ENCODE assay signal across 1 cellular context in the genomic region with DNA sequence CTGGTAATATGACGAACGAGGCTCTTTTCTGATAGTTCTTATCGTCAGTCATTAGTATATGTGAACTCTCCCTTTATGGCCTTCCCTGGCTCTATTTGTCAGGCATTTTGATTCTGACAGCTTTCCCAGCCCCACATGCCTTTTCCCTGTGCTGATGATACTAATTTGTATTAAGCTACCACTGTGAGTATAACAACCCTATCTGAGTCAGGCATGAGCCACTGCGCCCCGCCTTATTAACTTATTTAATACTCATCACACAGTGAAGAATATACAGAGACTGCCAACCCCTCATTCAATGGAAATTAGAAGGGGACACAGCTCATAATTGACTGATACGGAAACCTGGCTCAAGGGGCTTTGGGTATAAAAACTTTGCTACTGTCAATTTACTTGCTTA.
TF ChIP-seq lines count a peak whose summit lies in the region.

No MANE protein-coding gene starts in this region.

TF ChIP-seq in GM23338, 12 proteins besides CTCF, POLR2A, EP300 and RAD21 (continued from another document):
- TF ChIP-seq, protein P1, sequence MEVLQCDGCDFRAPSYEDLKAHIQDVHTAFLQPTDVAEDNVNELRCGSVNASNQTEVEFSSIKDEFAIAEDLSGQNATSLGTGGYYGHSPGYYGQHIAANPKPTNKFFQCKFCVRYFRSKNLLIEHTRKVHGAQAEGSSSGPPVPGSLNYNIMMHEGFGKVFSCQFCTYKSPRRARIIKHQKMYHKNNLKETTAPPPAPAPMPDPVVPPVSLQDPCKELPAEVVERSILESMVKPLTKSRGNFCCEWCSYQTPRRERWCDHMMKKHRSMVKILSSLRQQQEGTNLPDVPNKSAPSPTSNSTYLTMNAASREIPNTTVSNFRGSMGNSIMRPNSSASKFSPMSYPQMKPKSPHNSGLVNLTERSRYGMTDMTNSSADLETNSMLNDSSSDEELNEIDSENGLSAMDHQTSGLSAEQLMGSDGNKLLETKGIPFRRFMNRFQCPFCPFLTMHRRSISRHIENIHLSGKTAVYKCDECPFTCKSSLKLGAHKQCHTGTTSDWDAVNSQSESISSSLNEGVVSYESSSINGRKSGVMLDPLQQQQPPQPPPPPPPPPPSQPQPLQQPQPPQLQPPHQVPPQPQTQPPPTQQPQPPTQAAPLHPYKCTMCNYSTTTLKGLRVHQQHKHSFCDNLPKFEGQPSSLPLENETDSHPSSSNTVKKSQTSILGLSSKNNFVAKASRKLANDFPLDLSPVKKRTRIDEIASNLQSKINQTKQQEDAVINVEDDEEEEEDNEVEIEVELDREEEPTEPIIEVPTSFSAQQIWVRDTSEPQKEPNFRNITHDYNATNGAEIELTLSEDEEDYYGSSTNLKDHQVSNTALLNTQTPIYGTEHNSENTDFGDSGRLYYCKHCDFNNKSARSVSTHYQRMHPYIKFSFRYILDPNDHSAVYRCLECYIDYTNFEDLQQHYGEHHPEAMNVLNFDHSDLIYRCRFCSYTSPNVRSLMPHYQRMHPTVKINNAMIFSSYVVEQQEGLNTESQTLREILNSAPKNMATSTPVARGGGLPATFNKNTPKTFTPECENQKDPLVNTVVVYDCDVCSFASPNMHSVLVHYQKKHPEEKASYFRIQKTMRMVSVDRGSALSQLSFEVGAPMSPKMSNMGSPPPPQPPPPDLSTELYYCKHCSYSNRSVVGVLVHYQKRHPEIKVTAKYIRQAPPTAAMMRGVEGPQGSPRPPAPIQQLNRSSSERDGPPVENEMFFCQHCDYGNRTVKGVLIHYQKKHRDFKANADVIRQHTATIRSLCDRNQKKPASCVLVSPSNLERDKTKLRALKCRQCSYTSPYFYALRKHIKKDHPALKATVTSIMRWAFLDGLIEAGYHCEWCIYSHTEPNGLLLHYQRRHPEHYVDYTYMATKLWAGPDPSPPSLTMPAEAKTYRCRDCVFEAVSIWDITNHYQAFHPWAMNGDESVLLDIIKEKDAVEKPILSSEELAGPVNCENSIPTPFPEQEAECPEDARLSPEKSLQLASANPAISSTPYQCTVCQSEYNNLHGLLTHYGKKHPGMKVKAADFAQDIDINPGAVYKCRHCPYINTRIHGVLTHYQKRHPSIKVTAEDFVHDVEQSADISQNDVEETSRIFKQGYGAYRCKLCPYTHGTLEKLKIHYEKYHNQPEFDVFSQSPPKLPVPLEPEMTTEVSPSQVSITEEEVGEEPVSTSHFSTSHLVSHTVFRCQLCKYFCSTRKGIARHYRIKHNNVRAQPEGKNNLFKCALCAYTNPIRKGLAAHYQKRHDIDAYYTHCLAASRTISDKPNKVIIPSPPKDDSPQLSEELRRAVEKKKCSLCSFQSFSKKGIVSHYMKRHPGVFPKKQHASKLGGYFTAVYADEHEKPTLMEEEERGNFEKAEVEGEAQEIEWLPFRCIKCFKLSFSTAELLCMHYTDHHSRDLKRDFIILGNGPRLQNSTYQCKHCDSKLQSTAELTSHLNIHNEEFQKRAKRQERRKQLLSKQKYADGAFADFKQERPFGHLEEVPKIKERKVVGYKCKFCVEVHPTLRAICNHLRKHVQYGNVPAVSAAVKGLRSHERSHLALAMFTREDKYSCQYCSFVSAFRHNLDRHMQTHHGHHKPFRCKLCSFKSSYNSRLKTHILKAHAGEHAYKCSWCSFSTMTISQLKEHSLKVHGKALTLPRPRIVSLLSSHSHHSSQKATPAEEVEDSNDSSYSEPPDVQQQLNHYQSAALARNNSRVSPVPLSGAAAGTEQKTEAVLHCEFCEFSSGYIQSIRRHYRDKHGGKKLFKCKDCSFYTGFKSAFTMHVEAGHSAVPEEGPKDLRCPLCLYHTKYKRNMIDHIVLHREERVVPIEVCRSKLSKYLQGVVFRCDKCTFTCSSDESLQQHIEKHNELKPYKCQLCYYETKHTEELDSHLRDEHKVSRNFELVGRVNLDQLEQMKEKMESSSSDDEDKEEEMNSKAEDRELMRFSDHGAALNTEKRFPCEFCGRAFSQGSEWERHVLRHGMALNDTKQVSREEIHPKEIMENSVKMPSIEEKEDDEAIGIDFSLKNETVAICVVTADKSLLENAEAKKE (CRISPR knock-in tag; IDR thresholded peaks at IDR 0.05), result no peak
- TF ChIP-seq, protein P2, sequence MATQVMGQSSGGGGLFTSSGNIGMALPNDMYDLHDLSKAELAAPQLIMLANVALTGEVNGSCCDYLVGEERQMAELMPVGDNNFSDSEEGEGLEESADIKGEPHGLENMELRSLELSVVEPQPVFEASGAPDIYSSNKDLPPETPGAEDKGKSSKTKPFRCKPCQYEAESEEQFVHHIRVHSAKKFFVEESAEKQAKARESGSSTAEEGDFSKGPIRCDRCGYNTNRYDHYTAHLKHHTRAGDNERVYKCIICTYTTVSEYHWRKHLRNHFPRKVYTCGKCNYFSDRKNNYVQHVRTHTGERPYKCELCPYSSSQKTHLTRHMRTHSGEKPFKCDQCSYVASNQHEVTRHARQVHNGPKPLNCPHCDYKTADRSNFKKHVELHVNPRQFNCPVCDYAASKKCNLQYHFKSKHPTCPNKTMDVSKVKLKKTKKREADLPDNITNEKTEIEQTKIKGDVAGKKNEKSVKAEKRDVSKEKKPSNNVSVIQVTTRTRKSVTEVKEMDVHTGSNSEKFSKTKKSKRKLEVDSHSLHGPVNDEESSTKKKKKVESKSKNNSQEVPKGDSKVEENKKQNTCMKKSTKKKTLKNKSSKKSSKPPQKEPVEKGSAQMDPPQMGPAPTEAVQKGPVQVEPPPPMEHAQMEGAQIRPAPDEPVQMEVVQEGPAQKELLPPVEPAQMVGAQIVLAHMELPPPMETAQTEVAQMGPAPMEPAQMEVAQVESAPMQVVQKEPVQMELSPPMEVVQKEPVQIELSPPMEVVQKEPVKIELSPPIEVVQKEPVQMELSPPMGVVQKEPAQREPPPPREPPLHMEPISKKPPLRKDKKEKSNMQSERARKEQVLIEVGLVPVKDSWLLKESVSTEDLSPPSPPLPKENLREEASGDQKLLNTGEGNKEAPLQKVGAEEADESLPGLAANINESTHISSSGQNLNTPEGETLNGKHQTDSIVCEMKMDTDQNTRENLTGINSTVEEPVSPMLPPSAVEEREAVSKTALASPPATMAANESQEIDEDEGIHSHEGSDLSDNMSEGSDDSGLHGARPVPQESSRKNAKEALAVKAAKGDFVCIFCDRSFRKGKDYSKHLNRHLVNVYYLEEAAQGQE (IDR thresholded peaks at IDR 0.05; ENCODE audit: unreplicated experiment), result no peak
- TF ChIP-seq NANOG (IDR thresholded peaks at IDR 0.05; ENCODE audit: borderline replicate concordance) (no peak), JUNB (IDR thresholded peaks at IDR 0.05; ENCODE audit: unreplicated experiment) (no peak), EZH2phosphoT487 (IDR thresholded peaks at IDR 0.05; ENCODE audit: unreplicated experiment) (no peak), CREB1 (CRISPR knock-in tag; IDR thresholded peaks at IDR 0.05; ENCODE audit: low read depth) (no peak), STAT1 (IDR thresholded peaks at IDR 0.05; ENCODE audit: unreplicated experiment) (no peak), ZNF114 (CRISPR knock-in tag; IDR thresholded peaks at IDR 0.05) (no peak), ZNF331 (CRISPR knock-in tag; IDR thresholded peaks at IDR 0.05; ENCODE audit: low read depth) (no peak)
